8 cellular contexts compared by ENCODE assay signal in genomic region chr3:143977326-143978262, GRCh38. TPM values are rescaled to one million over a fixed set of nuclear protein-coding genes. Genes with fewer than 3 reads are reported as not detected.
DNase-seq lines count a peak whose midpoint lies in the region; ATAC-seq, FAIRE-seq and TF ChIP-seq lines count a peak whose summit lies in the region.

No MANE protein-coding gene starts in this region.

- dilution Hi-C loops in mammary epithelial cell (cut with HindIII; ENCODE audit: low sequenced_read_pairs), result no loop called here

- peak overlapping the region; percentile 48 for H3K4me2 ChIP-seq in mammary epithelial cell (ENCODE audit: insufficient read depth, low read depth, low read length)

- BruUV-seq in mammary epithelial cell (replicated peaks; lab: Mats Ljungman, UMichigan), result no TSS peak

- H3K4me3 ChIP-seq in mammary epithelial cell (replicated peaks in 1 of 3; ENCODE audit: insufficient read depth in 1 of 3, low read depth in 2 of 3, low read length in 3 of 3), result no peak overlapping the region
- peak overlapping the region in 2 of 4 donors; percentile 2 to 8 for H3K4me3 ChIP-seq in gastrocnemius medialis

- H3K36me3 ChIP-seq in mammary epithelial cell (ENCODE audit: insufficient read depth, low read length) (no peaks in the 10 kb centered on the region), gastrocnemius medialis (no peaks in the 10 kb centered on the region)

- intact Hi-C loops in CD14-positive monocyte (cut with micrococcal nuclease) (loop anchor here (5.0 to 10.0 kb wide), 3 partner anchors 47 to 163 kb away; no protein-coding TSS in a partner anchor), mammary epithelial cell (cut with micrococcal nuclease) (loop anchor here (10.0 kb wide), 3 partner anchors 187 to 447 kb away; no protein-coding TSS in a partner anchor), gastrocnemius medialis (cut with DNase I; ENCODE audit: low total_unique reads) (loop anchor here (10.0 kb wide), 1 partner anchor 797 kb away; no protein-coding TSS in a partner anchor)

- H3K27me3 ChIP-seq in mammary epithelial cell (ENCODE audit: insufficient read depth, low read length) (no peaks in the 10 kb centered on the region), gastrocnemius medialis (no peaks in the 10 kb centered on the region)

- H3K4me3 Mint-ChIP-seq in CD14-positive monocyte, result peak overlapping the region; percentile 66 to 85
- H3K4me3 Mint-ChIP-seq in progenitor cell of endocrine pancreas (ENCODE audit: low read depth), result no peak overlapping the region

- CTCF ChIA-PET in mammary epithelial cell (lab: Charles Lee; ENCODE audit: low non-redundant PET), result interaction anchor here (0.7 kb wide), 1 partner anchor 206 kb away, joined by 3 read pairs; no protein-coding TSS in a partner anchor

- peaks cover 4 to 5% of the 10 kb centered on the region in 2 donors for H3K36me3 Mint-ChIP-seq in CD14-positive monocyte
- peaks cover 9% of the 10 kb centered on the region for H3K36me3 Mint-ChIP-seq in progenitor cell of endocrine pancreas (ENCODE audit: insufficient read depth)

- H3K9me3 Mint-ChIP-seq in CD14-positive monocyte, result peaks cover 0 to under 1% (median 0%) of the 10 kb centered on the region in 7 donors
- peaks cover 10% of the 10 kb centered on the region for H3K9me3 Mint-ChIP-seq in progenitor cell of endocrine pancreas (ENCODE audit: low read depth)

- H3K9ac ChIP-seq in mammary epithelial cell (ENCODE audit: insufficient read depth, low read length), result no peak overlapping the region

- H3K27me3 Mint-ChIP-seq in CD14-positive monocyte (ENCODE audit: low read depth in 3 of 3), result no peaks in the 10 kb centered on the region
- no peaks in the 10 kb centered on the region for H3K27me3 Mint-ChIP-seq in progenitor cell of endocrine pancreas

- H3K9me3 ChIP-seq in mammary epithelial cell (replicated peaks; ENCODE audit: insufficient read depth, low read length) (no peaks in the 10 kb centered on the region), gastrocnemius medialis (no peaks in the 10 kb centered on the region)

- H3K27ac Mint-ChIP-seq in CD14-positive monocyte (peak overlapping the region; percentile 90 to 97 (median 94)), progenitor cell of endocrine pancreas (no peak overlapping the region)

- H3K27ac ChIP-seq in mammary epithelial cell (ENCODE audit: insufficient read depth, low read depth, low read length), result no peak overlapping the region
- H3K27ac ChIP-seq in gastrocnemius medialis, result peak overlapping the region; percentile 3 to 26 (median 16)

- H3K4me1 ChIP-seq in mammary epithelial cell (ENCODE audit: insufficient read depth, low read length) (peaks cover 9% of the 10 kb centered on the region), gastrocnemius medialis (peaks cover 47 to 49% of the 10 kb centered on the region in 2 donors)

- 52% methylated on average over 4 of the region's 4 CpGs for WGBS in mammary epithelial cell (ENCODE audit: low coverage, missing lambda C conversion rate)

- in situ Hi-C loops in mammary epithelial cell (cut with MboI; ENCODE audit: low sequenced_read_pairs in 2 of 2), result no loop called here
- in situ Hi-C loops in gastrocnemius medialis (cut with MboI; ENCODE audit: low sequenced_read_pairs in 4 of 4), result no loop called here

- no peaks in the 10 kb centered on the region for H4K20me1 ChIP-seq in mammary epithelial cell (ENCODE audit: insufficient read depth, low read length)

- TF ChIP-seq CTCF in CD14-positive monocyte (IDR thresholded peaks at IDR 0.05), result no peak
- TF ChIP-seq CTCF in mammary epithelial cell (conservative IDR thresholded peaks at IDR 0.05 in 1 of 2, IDR thresholded peaks at IDR 0.05 in 1 of 2; ENCODE audit: extremely low read depth in 1 of 2, insufficient read depth in 1 of 2, low read depth in 1 of 2, low read length in 2 of 2), result no peak
- TF ChIP-seq CTCF in gastrocnemius medialis (IDR thresholded peaks at IDR 0.05 in 4 of 5, conservative IDR thresholded peaks at IDR 0.05 in 1 of 5), result no peak
- no peak for TF ChIP-seq CTCF in progenitor cell of endocrine pancreas (IDR thresholded peaks at IDR 0.05; ENCODE audit: unreplicated experiment)

- no peak for DNase-seq in CD14-positive monocyte (ENCODE audit: low spot score)
- DNase-seq in mammary epithelial cell, result peak; percentile 19
- DNase-seq in gastrocnemius medialis, result no peak
- DNase-seq in HTR-8/SVneo (ENCODE audit: insufficient read length, low spot score), result no peak
- DNase-seq in cerebellum (ENCODE audit: low spot score), result no peak
- DNase-seq in progenitor cell of endocrine pancreas (ENCODE audit: low spot score, unreplicated experiment), result no peak

- FAIRE-seq in HTR-8/SVneo (lab: Jason Lieb, UNC), result no peak

- no peak for TF ChIP-seq POLR2A in gastrocnemius medialis (IDR thresholded peaks at IDR 0.05)

- peak; percentile 50 for ATAC-seq in GM19452 (IDR thresholded peaks at IDR 0.05; ENCODE audit: unreplicated experiment)
- ATAC-seq in HG03469 (IDR thresholded peaks at IDR 0.05; ENCODE audit: unreplicated experiment), result peak; percentile 28
- no peak for ATAC-seq in gastrocnemius medialis

- no peak overlapping the region for H2AFZ ChIP-seq in mammary epithelial cell (ENCODE audit: low read depth, low read length)

- H3K79me2 ChIP-seq in mammary epithelial cell (ENCODE audit: insufficient read depth, low read length), result peaks cover 94% of the 10 kb centered on the region

- H3K4me1 Mint-ChIP-seq in CD14-positive monocyte, result peaks cover 59% of the 10 kb centered on the region
- H3K4me1 Mint-ChIP-seq in progenitor cell of endocrine pancreas (ENCODE audit: low read depth), result peaks cover 23% of the 10 kb centered on the region

RNA-seq across cellular contexts. Expression of gene DIPK2A, which starts 6.0 kb away (rescaled TPM):
- polyA plus RNA-seq in CD14-positive monocyte, result 10 to 100 TPM; 21.4 to 26.9 TPM
- 10 to 100 TPM; 14.1 to 52.0 TPM for total RNA-seq in mammary epithelial cell
- polyA plus RNA-seq in mammary epithelial cell, result 9.9 TPM
- 21.4 TPM for polyA minus RNA-seq in mammary epithelial cell
- total RNA-seq in gastrocnemius medialis, result 10 to 100 TPM in 3 of 4 donors, 1 to 10 TPM in 1; 7.7 to 14.1 (median 10.4) TPM
- total RNA-seq in cerebellum, result 206 TPM
- 35.4 and 37.0 TPM in 2 replicates for total RNA-seq in progenitor cell of endocrine pancreas

Comparison
In these comparisons a context has a peak if more than half of its experiments do, and no peak if none do; other contexts are left out.
1. ATAC-seq: peak in GM19452 (single experiment) and HG03469 (single experiment); none in gastrocnemius medialis (0 of 2).